In genomic region chr22:23672778-23673620, GRCh38 we compare ENCODE assay signal across 12 cellular contexts. TPM values are rescaled to one million over a fixed set of nuclear protein-coding genes. Genes with fewer than 3 reads are reported as not detected.
DNase-seq lines count a peak whose midpoint lies in the region; ATAC-seq, FAIRE-seq and TF ChIP-seq lines count a peak whose summit lies in the region.
"Not testable (repeated sequence)": the region's sequence is repeated elsewhere in the genome, so short reads cannot be mapped to it uniquely, and the experiment has no call there.
"Had no signal": no experiment of that assay in that cellular context is flagged by ENCODE, and none has a peak within 500 bp of the region (broad histone marks: within the 10 kb centered on the region; RNA-seq: fewer than 3 reads in every experiment).

No MANE protein-coding gene starts in this region.

- H3K4me3 ChIP-seq in kidney (ENCODE audit: low read length in 2 of 2); aorta (ENCODE audit: low read length in 2 of 2): not testable (repeated sequence)
- peak overlapping the region in 1 of 2 experiments; percentile 39 for H3K4me3 ChIP-seq in neutrophil (ENCODE audit: low read depth in 1 of 2, low read length in 1 of 2)

- peak; percentile 71 for FAIRE-seq in GM18507 (lab: Jason Lieb, UNC)
- not testable (repeated sequence) for FAIRE-seq in kidney (lab: Jason Lieb, UNC)

- CTCF ChIA-PET in WTC11 (lab: Charles Lee): not testable (repeated sequence)

- not testable (repeated sequence) for TF ChIP-seq CTCF in WTC11 (IDR thresholded peaks at IDR 0.05); chondrocyte (IDR thresholded peaks at IDR 0.05); kidney (IDR thresholded peaks at IDR 0.05; ENCODE audit: borderline replicate concordance, extremely low read depth, insufficient read depth); neutrophil (IDR thresholded peaks at IDR 0.05)

- not testable (repeated sequence) for ATAC-seq in WTC11; aorta (ENCODE audit: low FRiP score)

- not testable (repeated sequence) for H3K36me3 Mint-ChIP-seq in WTC11; activated T-helper 1 cell treated with anti-CD3 and anti-CD28 coated beads, Interleukin-12 subunit alpha, Interleukin-12 subunit beta, Interleukin-2, Interleukin-4 antibody, amounts not matched to agents 30 ng/mL and 10 ng/mL and 1 ng/mL, durations not matched to agents 14 hours and 24 hours and 36 hours (ENCODE audit: low read depth); chondrocyte (ENCODE audit: low read depth)

- H3K27me3 Mint-ChIP-seq in WTC11 (ENCODE audit: low read depth); activated T-helper 1 cell treated with anti-CD3 and anti-CD28 coated beads, Interleukin-12 subunit alpha, Interleukin-12 subunit beta, Interleukin-2, Interleukin-4 antibody, amounts not matched to agents 30 ng/mL and 10 ng/mL and 1 ng/mL, durations not matched to agents 14 hours and 24 hours and 36 hours (ENCODE audit: insufficient read depth); chondrocyte (ENCODE audit: low read depth): not testable (repeated sequence)

- H3K4me1 ChIP-seq in kidney (ENCODE audit: control insufficient read depth in 1 of 2, insufficient read depth in 1 of 2, low read depth in 1 of 2, low read length in 2 of 2) (peaks cover 8 to 21% of the 10 kb centered on the region in 2 donors), neutrophil (ENCODE audit: control insufficient read depth in 1 of 2, insufficient read depth in 1 of 2, low read depth in 1 of 2, low read length in 1 of 2) (peaks cover 63 to 66% of the 10 kb centered on the region in 2 experiments)
- not testable (repeated sequence) for H3K4me1 ChIP-seq in aorta (ENCODE audit: control insufficient read depth in 1 of 2, insufficient read depth in 2 of 2, low read length in 2 of 2)

- POLR2A ChIA-PET in WTC11 (lab: Charles Lee): not testable (repeated sequence)

- not testable (repeated sequence) for H3K36me3 ChIP-seq in kidney (ENCODE audit: control insufficient read depth in 1 of 2, insufficient read depth in 2 of 2, low read length in 2 of 2); neutrophil; aorta (ENCODE audit: control insufficient read depth in 1 of 2, insufficient read depth in 2 of 2, low read length in 1 of 2)

- H3K4me3 Mint-ChIP-seq in WTC11; chondrocyte (ENCODE audit: unreplicated experiment): not testable (repeated sequence)
- peak overlapping the region; percentile 26 for H3K4me3 Mint-ChIP-seq in activated T-helper 1 cell treated with anti-CD3 and anti-CD28 coated beads, Interleukin-12 subunit alpha, Interleukin-12 subunit beta, Interleukin-2, Interleukin-4 antibody, amounts not matched to agents 30 ng/mL and 10 ng/mL and 1 ng/mL, durations not matched to agents 14 hours and 24 hours and 36 hours

- not testable (repeated sequence) for H3K9me3 Mint-ChIP-seq in WTC11; activated T-helper 1 cell treated with anti-CD3 and anti-CD28 coated beads, Interleukin-12 subunit alpha, Interleukin-12 subunit beta, Interleukin-2, Interleukin-4 antibody, amounts not matched to agents 30 ng/mL and 10 ng/mL and 1 ng/mL, durations not matched to agents 14 hours and 24 hours and 36 hours; chondrocyte (ENCODE audit: low read depth)

- not testable (repeated sequence) for H3K9me3 ChIP-seq in kidney (ENCODE audit: control insufficient read depth in 1 of 2, low read length in 2 of 2); neutrophil; aorta (ENCODE audit: control insufficient read depth, low read length)

- H3K27ac ChIP-seq in kidney (ENCODE audit: low read depth in 2 of 2, low read length in 2 of 2); aorta (ENCODE audit: low read depth in 1 of 2, low read length in 2 of 2): not testable (repeated sequence)
- peak overlapping the region; percentile 91 for H3K27ac ChIP-seq in neutrophil

- H3K4me1 Mint-ChIP-seq in WTC11: peaks cover 21% of the 10 kb centered on the region
- peaks cover 16% of the 10 kb centered on the region for H3K4me1 Mint-ChIP-seq in activated T-helper 1 cell treated with anti-CD3 and anti-CD28 coated beads, Interleukin-12 subunit alpha, Interleukin-12 subunit beta, Interleukin-2, Interleukin-4 antibody, amounts not matched to agents 30 ng/mL and 10 ng/mL and 1 ng/mL, durations not matched to agents 14 hours and 24 hours and 36 hours (ENCODE audit: low read depth)
- H3K4me1 Mint-ChIP-seq in chondrocyte (ENCODE audit: low read depth): not testable (repeated sequence)

- not testable (repeated sequence) for H3K9ac ChIP-seq in kidney (ENCODE audit: low read length in 2 of 2)

- not testable (repeated sequence) for H3K27me3 ChIP-seq in neutrophil; aorta (ENCODE audit: control insufficient read depth in 1 of 2, insufficient read depth in 2 of 2, low read length in 1 of 2)

- DNase-seq in GM18507 (ENCODE audit: extremely low spot score, insufficient read length, low read depth); WTC11 (ENCODE audit: low spot score); activated T-helper 1 cell treated with anti-CD3 and anti-CD28 coated beads, Interleukin-12 subunit alpha, Interleukin-12 subunit beta, Interleukin-2, Interleukin-4 antibody, amounts not matched to agents 30 ng/mL and 10 ng/mL and 1 ng/mL, durations not matched to agents 14 hours and 24 hours and 36 hours (ENCODE audit: low spot score): not testable (repeated sequence)
- DNase-seq in NCI-H82 treated with DMSO at 0.1 percent for 48 hours (lab: John Stamatoyannopoulos, UW; ENCODE audit: unreplicated experiment) (peak; percentile 0), chondrocyte (ENCODE audit: low spot score) (peak; percentile 43), kidney (peak; percentile 55), aorta (peak; percentile 8 to 59)

- peak overlapping the region; percentile 90; the same call in 1 of the 2 replicates for H3K27ac Mint-ChIP-seq in WTC11
- H3K27ac Mint-ChIP-seq in activated T-helper 1 cell treated with anti-CD3 and anti-CD28 coated beads, Interleukin-12 subunit alpha, Interleukin-12 subunit beta, Interleukin-2, Interleukin-4 antibody, amounts not matched to agents 30 ng/mL and 10 ng/mL and 1 ng/mL, durations not matched to agents 14 hours and 24 hours and 36 hours: peak overlapping the region; percentile 26
- not testable (repeated sequence) for H3K27ac Mint-ChIP-seq in chondrocyte (ENCODE audit: unreplicated experiment)

- intact Hi-C loops in activated T-helper 1 cell treated with anti-CD3 and anti-CD28 coated beads, Interleukin-12 subunit alpha, Interleukin-12 subunit beta, Interleukin-2, Interleukin-4 antibody, amounts not matched to agents 30 ng/mL and 10 ng/mL and 1 ng/mL, durations not matched to agents 14 hours and 24 hours and 36 hours (cut with micrococcal nuclease); kidney (cut with DNase I); aorta (cut with DNase I): not testable (repeated sequence)

- 89 to 90% methylated on average over 10 of the region's 10 CpGs for WGBS in aorta, 2 donors

RNA-seq across cellular contexts. Expression of gene RGL4, which starts 17.8 kb away (rescaled TPM):
- total RNA-seq in WTC11 (2021) (0.05 TPM in 1 of 3 replicates, not detected in the others), chondrocyte (not detected in 3 replicates), kidney (0.60 TPM), aorta (1 to 10 TPM; 1.2 to 1.4 TPM)
- 9.3 and 11.7 TPM in 2 replicates for total RNA-seq in activated T-helper 1 cell treated with anti-CD3 and anti-CD28 coated beads, Interleukin-12 subunit alpha, Interleukin-12 subunit beta, Interleukin-2, Interleukin-4 antibody, amounts not matched to agents 30 ng/mL and 10 ng/mL and 1 ng/mL, durations not matched to agents 14 hours and 24 hours and 36 hours
- polyA plus RNA-seq in kidney (ENCODE audit: insufficient read depth, low read depth, low replicate concordance) (0.80 TPM), aorta (under 1 TPM; 0.59 to 0.63 TPM)
- total RNA-seq: Caco-2, Daoy, GM23248, LHCN-M2 had no signal

RNA-seq across cellular contexts. Expression of gene DRICH1, which starts 40.9 kb away (rescaled TPM):
- total RNA-seq in WTC11 (2021) (0.21 to 0.32 TPM (median 0.26 TPM) in 3 replicates), chondrocyte (not detected in 3 replicates), kidney (1.1 TPM), aorta (1 to 10 TPM in 1 of 2 donors, not detected in 1; 1.4 TPM)
- 0.34 and 0.65 TPM in 2 replicates for total RNA-seq in activated T-helper 1 cell treated with anti-CD3 and anti-CD28 coated beads, Interleukin-12 subunit alpha, Interleukin-12 subunit beta, Interleukin-2, Interleukin-4 antibody, amounts not matched to agents 30 ng/mL and 10 ng/mL and 1 ng/mL, durations not matched to agents 14 hours and 24 hours and 36 hours
- polyA plus RNA-seq in kidney (ENCODE audit: insufficient read depth, low read depth, low replicate concordance) (1.3 TPM), aorta (under 1 TPM in 1 of 2 donors, not detected in 1; 0.38 TPM)
- total RNA-seq: Daoy, GM23248, LHCN-M2 had no signal
- polyA plus RNA-seq: GM23248 had no signal
